ENCODE assay signal across 1 cellular context in the genomic region with DNA sequence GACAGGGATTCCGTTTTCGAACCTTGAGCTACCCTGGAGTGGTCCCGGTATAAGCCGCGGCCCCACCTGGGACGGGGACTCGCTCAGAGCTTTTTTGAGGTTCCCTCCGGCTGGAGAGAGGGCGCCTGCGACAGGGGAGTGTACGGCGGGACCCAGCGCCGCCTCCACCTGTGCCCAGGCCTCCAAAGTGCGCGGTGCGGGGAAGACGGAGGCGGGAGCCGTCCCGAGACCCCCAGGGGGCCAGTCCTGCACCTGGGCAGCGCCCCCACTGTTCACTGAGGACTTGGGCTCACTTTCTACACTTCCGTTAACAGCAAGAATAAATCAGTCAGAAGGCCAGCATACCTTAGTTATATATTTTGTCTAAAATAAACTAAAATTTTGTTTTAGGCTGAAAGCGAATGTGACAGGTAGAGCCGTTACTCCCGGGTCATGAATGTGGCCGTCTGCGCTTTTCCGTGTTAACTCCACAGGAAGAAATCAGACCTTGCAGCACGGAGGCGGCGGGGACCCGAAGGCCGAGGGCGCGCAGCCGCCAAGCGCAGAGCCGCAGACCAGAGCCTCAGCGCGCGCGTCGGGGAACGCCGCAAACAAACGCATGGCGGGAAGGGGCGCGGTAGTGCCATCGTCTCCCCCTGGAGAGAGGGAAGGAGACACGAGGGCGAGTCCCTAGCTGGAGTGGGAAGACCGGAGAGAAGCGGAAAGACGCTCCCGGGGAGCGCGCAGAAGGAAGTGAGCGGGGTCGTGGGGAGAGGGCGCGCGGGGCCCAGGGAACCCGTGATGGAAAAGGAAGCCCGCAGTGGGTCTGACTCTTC.
TF ChIP-seq lines count a peak whose summit lies in the region.

No MANE protein-coding gene starts in this region.

TF ChIP-seq in SK-N-SH treated with all-trans-retinoic acid at 6 μM for 48 hours, 23 proteins besides CTCF, POLR2A, EP300 and RAD21 (continued from another document):
- TF ChIP-seq, protein P1, sequence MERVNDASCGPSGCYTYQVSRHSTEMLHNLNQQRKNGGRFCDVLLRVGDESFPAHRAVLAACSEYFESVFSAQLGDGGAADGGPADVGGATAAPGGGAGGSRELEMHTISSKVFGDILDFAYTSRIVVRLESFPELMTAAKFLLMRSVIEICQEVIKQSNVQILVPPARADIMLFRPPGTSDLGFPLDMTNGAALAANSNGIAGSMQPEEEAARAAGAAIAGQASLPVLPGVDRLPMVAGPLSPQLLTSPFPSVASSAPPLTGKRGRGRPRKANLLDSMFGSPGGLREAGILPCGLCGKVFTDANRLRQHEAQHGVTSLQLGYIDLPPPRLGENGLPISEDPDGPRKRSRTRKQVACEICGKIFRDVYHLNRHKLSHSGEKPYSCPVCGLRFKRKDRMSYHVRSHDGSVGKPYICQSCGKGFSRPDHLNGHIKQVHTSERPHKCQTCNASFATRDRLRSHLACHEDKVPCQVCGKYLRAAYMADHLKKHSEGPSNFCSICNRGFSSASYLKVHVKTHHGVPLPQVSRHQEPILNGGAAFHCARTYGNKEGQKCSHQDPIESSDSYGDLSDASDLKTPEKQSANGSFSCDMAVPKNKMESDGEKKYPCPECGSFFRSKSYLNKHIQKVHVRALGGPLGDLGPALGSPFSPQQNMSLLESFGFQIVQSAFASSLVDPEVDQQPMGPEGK (CRISPR knock-in tag; IDR thresholded peaks at IDR 0.05; ENCODE audit: borderline replicate concordance): no peak
- TF ChIP-seq OSR1 (CRISPR knock-in tag; IDR thresholded peaks at IDR 0.05) (no peak), RARB (CRISPR knock-in tag; IDR thresholded peaks at IDR 0.05) (no peak)
